In genomic region chr21:43987509-43987908, GRCh38 we compare ENCODE assay signal across 17 cellular contexts.
"Had no signal": no experiment of that assay in that cellular context is flagged by ENCODE, and none has a peak within 500 bp of the region (broad histone marks: within the 10 kb centered on the region; RNA-seq: fewer than 3 reads in every experiment).

No MANE protein-coding gene starts in this region.

- H3K4me1 ChIP-seq: body of pancreas, upper lobe of right lung had no signal

- DNase-seq: activated CD4-positive, alpha-beta T cell treated with anti-CD3 and anti-CD28 coated beads for 36 hours; activated CD4-positive, alpha-beta T cell treated with anti-CD3 and anti-CD28 coated beads, Interleukin-2, amount 50 U/mL, for 48 hours; activated CD8-positive, alpha-beta memory T cell treated with anti-CD3 and anti-CD28 coated beads, Interleukin-2, amount 10 ng/mL, durations not matched to agents 7 days and 5 days; activated naive CD4-positive, alpha-beta T cell treated with Interleukin-2 at 50 U/mL for 16 hours; activated naive CD8-positive, alpha-beta T cell treated with anti-CD3 and anti-CD28 coated beads, Interleukin-2, amount 10 ng/mL, durations not matched to agents 7 days and 5 days; body of pancreas; central memory CD4-positive, alpha-beta T cell; head of caudate nucleus; kidney glomerular epithelial cell; midbrain; retina; stimulated activated naive CD4-positive, alpha-beta T cell treated with Interleukin-2 at 50 U/mL for 16 hours; SW 1271; T-helper 2 cell; upper lobe of right lung had no signal

- H3K27me3 ChIP-seq: body of pancreas, upper lobe of right lung had no signal

- H3K27ac ChIP-seq: body of pancreas, coronary artery, upper lobe of right lung had no signal

- H3K4me3 ChIP-seq: body of pancreas, coronary artery, lung, upper lobe of right lung had no signal

- H3K9me3 ChIP-seq: body of pancreas, upper lobe of right lung had no signal
